Comparison of ENCODE assay signal across 2 cellular contexts in the genomic region with DNA sequence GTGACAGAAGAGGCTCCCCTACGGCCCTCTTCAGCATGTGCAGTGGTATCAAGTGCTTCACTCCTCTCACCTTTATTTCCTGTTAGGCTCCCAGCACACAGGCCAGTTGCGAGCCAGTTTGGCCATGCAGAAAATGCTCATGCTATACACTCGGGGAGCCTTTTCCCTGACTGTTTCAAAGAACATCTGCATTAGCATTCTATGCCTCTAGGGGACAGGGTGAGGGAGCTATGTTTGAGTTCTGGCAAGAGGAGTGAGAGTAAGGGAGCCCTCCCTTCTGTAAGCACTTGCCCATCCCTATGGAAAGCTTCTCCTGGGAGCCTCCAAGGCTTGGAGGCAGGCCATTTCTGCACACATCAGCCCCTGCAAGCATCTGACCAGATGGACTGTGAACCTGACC.
TF ChIP-seq lines count a peak whose summit lies in the region.

No MANE protein-coding gene starts in this region.

TF ChIP-seq in HCT116, 20 proteins besides CTCF, POLR2A, EP300 and RAD21 (continued from another document):
- TF ChIP-seq ZFX (IDR thresholded peaks at IDR 0.05) (no peak), FOSL1 (IDR thresholded peaks at IDR 0.05; ENCODE audit: low read depth) (no peak), EGR1 (IDR thresholded peaks at IDR 0.05; ENCODE audit: low read depth) (no peak), ELF1 (IDR thresholded peaks at IDR 0.05; ENCODE audit: borderline replicate concordance, low read depth) (no peak), YY1 (IDR thresholded peaks at IDR 0.05; ENCODE audit: extremely low read depth, insufficient replicate concordance, low read depth, low read length) (no peak), EZH2phosphoT487 (IDR thresholded peaks at IDR 0.05; ENCODE audit: borderline replicate concordance) (no peak), SRF (IDR thresholded peaks at IDR 0.05; ENCODE audit: low read depth) (no peak), SIN3A (IDR thresholded peaks at IDR 0.05; ENCODE audit: low read depth) (no peak), CEBPB (IDR thresholded peaks at IDR 0.05; ENCODE audit: low read depth) (no peak), EZH2 (IDR thresholded peaks at IDR 0.05) (no peak), TCF7L2 (IDR thresholded peaks at IDR 0.05; ENCODE audit: borderline replicate concordance, extremely low read depth, insufficient read depth, insufficient read length) (no peak), ZNF274 (IDR thresholded peaks at IDR 0.05; ENCODE audit: low read depth, low read length) (no peak), CBX3 (IDR thresholded peaks at IDR 0.05; ENCODE audit: low read depth) (no peak), SP1 (IDR thresholded peaks at IDR 0.05; ENCODE audit: low read depth) (no peak), POLR2AphosphoS5 (IDR thresholded peaks at IDR 0.05; ENCODE audit: low read depth, low read length) (no peak)
- TF ChIP-seq, protein P1, sequence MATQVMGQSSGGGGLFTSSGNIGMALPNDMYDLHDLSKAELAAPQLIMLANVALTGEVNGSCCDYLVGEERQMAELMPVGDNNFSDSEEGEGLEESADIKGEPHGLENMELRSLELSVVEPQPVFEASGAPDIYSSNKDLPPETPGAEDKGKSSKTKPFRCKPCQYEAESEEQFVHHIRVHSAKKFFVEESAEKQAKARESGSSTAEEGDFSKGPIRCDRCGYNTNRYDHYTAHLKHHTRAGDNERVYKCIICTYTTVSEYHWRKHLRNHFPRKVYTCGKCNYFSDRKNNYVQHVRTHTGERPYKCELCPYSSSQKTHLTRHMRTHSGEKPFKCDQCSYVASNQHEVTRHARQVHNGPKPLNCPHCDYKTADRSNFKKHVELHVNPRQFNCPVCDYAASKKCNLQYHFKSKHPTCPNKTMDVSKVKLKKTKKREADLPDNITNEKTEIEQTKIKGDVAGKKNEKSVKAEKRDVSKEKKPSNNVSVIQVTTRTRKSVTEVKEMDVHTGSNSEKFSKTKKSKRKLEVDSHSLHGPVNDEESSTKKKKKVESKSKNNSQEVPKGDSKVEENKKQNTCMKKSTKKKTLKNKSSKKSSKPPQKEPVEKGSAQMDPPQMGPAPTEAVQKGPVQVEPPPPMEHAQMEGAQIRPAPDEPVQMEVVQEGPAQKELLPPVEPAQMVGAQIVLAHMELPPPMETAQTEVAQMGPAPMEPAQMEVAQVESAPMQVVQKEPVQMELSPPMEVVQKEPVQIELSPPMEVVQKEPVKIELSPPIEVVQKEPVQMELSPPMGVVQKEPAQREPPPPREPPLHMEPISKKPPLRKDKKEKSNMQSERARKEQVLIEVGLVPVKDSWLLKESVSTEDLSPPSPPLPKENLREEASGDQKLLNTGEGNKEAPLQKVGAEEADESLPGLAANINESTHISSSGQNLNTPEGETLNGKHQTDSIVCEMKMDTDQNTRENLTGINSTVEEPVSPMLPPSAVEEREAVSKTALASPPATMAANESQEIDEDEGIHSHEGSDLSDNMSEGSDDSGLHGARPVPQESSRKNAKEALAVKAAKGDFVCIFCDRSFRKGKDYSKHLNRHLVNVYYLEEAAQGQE (IDR thresholded peaks at IDR 0.05; ENCODE audit: low read depth): no peak
- TF ChIP-seq, protein P2, sequence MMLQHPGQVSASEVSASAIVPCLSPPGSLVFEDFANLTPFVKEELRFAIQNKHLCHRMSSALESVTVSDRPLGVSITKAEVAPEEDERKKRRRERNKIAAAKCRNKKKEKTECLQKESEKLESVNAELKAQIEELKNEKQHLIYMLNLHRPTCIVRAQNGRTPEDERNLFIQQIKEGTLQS (IDR thresholded peaks at IDR 0.05): no peak
TF ChIP-seq in HCT116: peak in this region for 0.

TF ChIP-seq in SK-N-SH, 30 proteins besides CTCF, POLR2A, EP300 and RAD21 (continued from another document):
- TF ChIP-seq, protein P3, sequence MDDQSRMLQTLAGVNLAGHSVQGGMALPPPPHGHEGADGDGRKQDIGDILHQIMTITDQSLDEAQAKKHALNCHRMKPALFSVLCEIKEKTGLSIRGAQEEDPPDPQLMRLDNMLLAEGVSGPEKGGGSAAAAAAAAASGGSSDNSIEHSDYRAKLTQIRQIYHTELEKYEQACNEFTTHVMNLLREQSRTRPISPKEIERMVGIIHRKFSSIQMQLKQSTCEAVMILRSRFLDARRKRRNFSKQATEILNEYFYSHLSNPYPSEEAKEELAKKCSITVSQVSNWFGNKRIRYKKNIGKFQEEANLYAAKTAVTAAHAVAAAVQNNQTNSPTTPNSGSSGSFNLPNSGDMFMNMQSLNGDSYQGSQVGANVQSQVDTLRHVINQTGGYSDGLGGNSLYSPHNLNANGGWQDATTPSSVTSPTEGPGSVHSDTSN (IDR thresholded peaks at IDR 0.05): no peak
- TF ChIP-seq SMC3 (IDR thresholded peaks at IDR 0.05; ENCODE audit: low read depth, low read length) (no peak), CHD2 (IDR thresholded peaks at IDR 0.05; ENCODE audit: low read length, partially characterized antibody) (no peak), SIN3A (IDR thresholded peaks at IDR 0.05; ENCODE audit: borderline replicate concordance, low read depth, low read length) (no peak), FOXM1 (IDR thresholded peaks at IDR 0.05; ENCODE audit: low read depth) (no peak), FOXJ3 (CRISPR knock-in tag; IDR thresholded peaks at IDR 0.05) (no peak), RXRA (IDR thresholded peaks at IDR 0.05; ENCODE audit: borderline replicate concordance, low read depth) (no peak), RFX5 (IDR thresholded peaks at IDR 0.05; ENCODE audit: low read length) (no peak)
- TF ChIP-seq, protein P1 (IDR thresholded peaks at IDR 0.05; ENCODE audit: low read depth, low read length): no peak
- TF ChIP-seq, protein P4, sequence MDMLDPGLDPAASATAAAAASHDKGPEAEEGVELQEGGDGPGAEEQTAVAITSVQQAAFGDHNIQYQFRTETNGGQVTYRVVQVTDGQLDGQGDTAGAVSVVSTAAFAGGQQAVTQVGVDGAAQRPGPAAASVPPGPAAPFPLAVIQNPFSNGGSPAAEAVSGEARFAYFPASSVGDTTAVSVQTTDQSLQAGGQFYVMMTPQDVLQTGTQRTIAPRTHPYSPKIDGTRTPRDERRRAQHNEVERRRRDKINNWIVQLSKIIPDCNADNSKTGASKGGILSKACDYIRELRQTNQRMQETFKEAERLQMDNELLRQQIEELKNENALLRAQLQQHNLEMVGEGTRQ (IDR thresholded peaks at IDR 0.05; ENCODE audit: borderline replicate concordance, low read depth, low read length): no peak
- TF ChIP-seq, protein P5, sequence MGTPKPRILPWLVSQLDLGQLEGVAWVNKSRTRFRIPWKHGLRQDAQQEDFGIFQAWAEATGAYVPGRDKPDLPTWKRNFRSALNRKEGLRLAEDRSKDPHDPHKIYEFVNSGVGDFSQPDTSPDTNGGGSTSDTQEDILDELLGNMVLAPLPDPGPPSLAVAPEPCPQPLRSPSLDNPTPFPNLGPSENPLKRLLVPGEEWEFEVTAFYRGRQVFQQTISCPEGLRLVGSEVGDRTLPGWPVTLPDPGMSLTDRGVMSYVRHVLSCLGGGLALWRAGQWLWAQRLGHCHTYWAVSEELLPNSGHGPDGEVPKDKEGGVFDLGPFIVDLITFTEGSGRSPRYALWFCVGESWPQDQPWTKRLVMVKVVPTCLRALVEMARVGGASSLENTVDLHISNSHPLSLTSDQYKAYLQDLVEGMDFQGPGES (IDR thresholded peaks at IDR 0.05; ENCODE audit: low read depth, low read length): no peak
